Comparison of ENCODE assay signal across 31 cellular contexts in genomic region chr13:61779456-61779855, GRCh38.
"Had no signal": no experiment of that assay in that cellular context is flagged by ENCODE, and none has a peak within 500 bp of the region (broad histone marks: within the 10 kb centered on the region; RNA-seq: fewer than 3 reads in every experiment).

No MANE protein-coding gene starts in this region.

- H3K4me3 Mint-ChIP-seq: activated CD4-positive, alpha-beta memory T cell treated with anti-CD3 and anti-CD28 coated beads for 36 hours; activated CD4-positive, alpha-beta T cell treated with anti-CD3 and anti-CD28 coated beads for 36 hours; activated CD4-positive, alpha-beta T cell treated with anti-CD3 and anti-CD28 coated beads, Interleukin-2, amount 10 ng/mL, durations not matched to agents 24 days and 14 days; activated CD8-positive, alpha-beta memory T cell treated with anti-CD3 and anti-CD28 coated beads, Interleukin-2, amount 10 ng/mL, durations not matched to agents 7 days and 5 days; activated CD8-positive, alpha-beta T cell treated with anti-CD3 and anti-CD28 coated beads, Interleukin-2, amount 10 ng/mL, durations not matched to agents 7 days and 5 days; activated naive CD4-positive, alpha-beta T cell treated with anti-CD3 and anti-CD28 coated beads for 36 hours; activated naive CD4-positive, alpha-beta T cell treated with anti-CD3 and anti-CD28 coated beads, Interleukin-2, amount 50 U/mL, for 24 hours; activated naive CD8-positive, alpha-beta T cell treated with anti-CD3 and anti-CD28 coated beads for 36 hours; activated naive CD8-positive, alpha-beta T cell treated with anti-CD3 and anti-CD28 coated beads, Interleukin-2, amount 50 U/mL, for 24 hours; activated T-helper 1 cell treated with anti-CD3 and anti-CD28 coated beads, Interleukin-12 subunit alpha, Interleukin-12 subunit beta, Interleukin-2, Interleukin-4 antibody, amounts not matched to agents 30 ng/mL and 10 ng/mL and 1 ng/mL, durations not matched to agents 14 hours and 24 hours and 36 hours; effector memory CD8-positive, alpha-beta T cell had no signal

- H3K27ac Mint-ChIP-seq: activated CD4-positive, alpha-beta memory T cell treated with anti-CD3 and anti-CD28 coated beads for 36 hours; activated CD4-positive, alpha-beta T cell treated with anti-CD3 and anti-CD28 coated beads for 36 hours; activated CD4-positive, alpha-beta T cell treated with anti-CD3 and anti-CD28 coated beads, Interleukin-2, amount 10 ng/mL, durations not matched to agents 24 days and 14 days; activated CD8-positive, alpha-beta memory T cell treated with anti-CD3 and anti-CD28 coated beads, Interleukin-2, amount 10 ng/mL, durations not matched to agents 7 days and 5 days; activated CD8-positive, alpha-beta T cell treated with anti-CD3 and anti-CD28 coated beads, Interleukin-2, amount 10 ng/mL, durations not matched to agents 7 days and 5 days; activated naive CD4-positive, alpha-beta T cell treated with anti-CD3 and anti-CD28 coated beads for 36 hours; activated naive CD4-positive, alpha-beta T cell treated with anti-CD3 and anti-CD28 coated beads, Interleukin-2, amount 50 U/mL, for 24 hours; activated naive CD8-positive, alpha-beta T cell treated with anti-CD3 and anti-CD28 coated beads for 36 hours; activated naive CD8-positive, alpha-beta T cell treated with anti-CD3 and anti-CD28 coated beads, Interleukin-2, amount 50 U/mL, for 24 hours; activated T-helper 1 cell treated with anti-CD3 and anti-CD28 coated beads, Interleukin-12 subunit alpha, Interleukin-12 subunit beta, Interleukin-2, Interleukin-4 antibody, amounts not matched to agents 30 ng/mL and 10 ng/mL and 1 ng/mL, durations not matched to agents 14 hours and 24 hours and 36 hours; activated T-helper 2 cell treated with anti-CD3 and anti-CD28 coated beads, Interferon-gamma antibody, Interleukin-2, Interleukin-4, amounts not matched to agents 10 μg/mL and 5 μg/mL and 100 μg/mL, durations not matched to agents 14 hours and 24 hours and 36 hours; effector memory CD8-positive, alpha-beta T cell had no signal

- H3K27me3 Mint-ChIP-seq: activated CD4-positive, alpha-beta memory T cell treated with anti-CD3 and anti-CD28 coated beads for 36 hours; activated CD4-positive, alpha-beta T cell treated with anti-CD3 and anti-CD28 coated beads for 36 hours; activated CD4-positive, alpha-beta T cell treated with anti-CD3 and anti-CD28 coated beads, Interleukin-2, amount 10 ng/mL, durations not matched to agents 24 days and 14 days; activated CD8-positive, alpha-beta memory T cell treated with anti-CD3 and anti-CD28 coated beads, Interleukin-2, amount 10 ng/mL, durations not matched to agents 7 days and 5 days; activated naive CD4-positive, alpha-beta T cell treated with anti-CD3 and anti-CD28 coated beads, Interleukin-2, amount 50 U/mL, for 24 hours; activated naive CD8-positive, alpha-beta T cell treated with anti-CD3 and anti-CD28 coated beads for 36 hours; activated naive CD8-positive, alpha-beta T cell treated with anti-CD3 and anti-CD28 coated beads, Interleukin-2, amount 50 U/mL, for 24 hours; effector memory CD8-positive, alpha-beta T cell had no signal

- H3K4me1 Mint-ChIP-seq: activated CD4-positive, alpha-beta T cell treated with anti-CD3 and anti-CD28 coated beads for 36 hours; activated CD4-positive, alpha-beta T cell treated with anti-CD3 and anti-CD28 coated beads, Interleukin-2, amount 10 ng/mL, durations not matched to agents 24 days and 14 days; activated CD8-positive, alpha-beta memory T cell treated with anti-CD3 and anti-CD28 coated beads, Interleukin-2, amount 10 ng/mL, durations not matched to agents 7 days and 5 days; activated naive CD4-positive, alpha-beta T cell treated with anti-CD3 and anti-CD28 coated beads, Interleukin-2, amount 50 U/mL, for 24 hours; activated naive CD8-positive, alpha-beta T cell treated with anti-CD3 and anti-CD28 coated beads for 36 hours; activated naive CD8-positive, alpha-beta T cell treated with anti-CD3 and anti-CD28 coated beads, Interleukin-2, amount 50 U/mL, for 24 hours had no signal

- H3K9me3 ChIP-seq: adrenal gland, body of pancreas, heart left ventricle had no signal

- H3K27me3 ChIP-seq: adrenal gland, body of pancreas, heart left ventricle had no signal

- H3K4me1 ChIP-seq: adrenal gland had no signal

- H3K36me3 ChIP-seq: adrenal gland, heart left ventricle had no signal

- H3K27ac ChIP-seq: adrenal gland, body of pancreas, heart left ventricle had no signal

- H3K36me3 Mint-ChIP-seq: activated CD4-positive, alpha-beta memory T cell treated with anti-CD3 and anti-CD28 coated beads for 36 hours; activated CD8-positive, alpha-beta memory T cell treated with anti-CD3 and anti-CD28 coated beads, Interleukin-2, amount 10 ng/mL, durations not matched to agents 7 days and 5 days; activated naive CD4-positive, alpha-beta T cell treated with anti-CD3 and anti-CD28 coated beads, Interleukin-2, amount 50 U/mL, for 24 hours; activated naive CD8-positive, alpha-beta T cell treated with anti-CD3 and anti-CD28 coated beads for 36 hours had no signal

- H3K4me3 ChIP-seq: adrenal gland, body of pancreas, heart left ventricle had no signal

- ATAC-seq: activated CD4-positive, alpha-beta T cell treated with anti-CD3 and anti-CD28 coated beads for 36 hours; activated CD8-positive, alpha-beta memory T cell treated with anti-CD3 and anti-CD28 coated beads, Interleukin-2, amount 10 ng/mL, durations not matched to agents 7 days and 5 days; activated CD8-positive, alpha-beta T cell treated with anti-CD3 and anti-CD28 coated beads, Interleukin-2, amount 10 ng/mL, durations not matched to agents 7 days and 5 days; activated naive CD8-positive, alpha-beta T cell treated with anti-CD3 and anti-CD28 coated beads, Interleukin-2, amount 50 U/mL, for 24 hours; body of pancreas; effector memory CD8-positive, alpha-beta T cell; esophagus mucosa; heart left ventricle had no signal

- DNase-seq: activated CD4-positive, alpha-beta memory T cell treated with anti-CD3 and anti-CD28 coated beads for 36 hours; activated CD4-positive, alpha-beta T cell treated with anti-CD3 and anti-CD28 coated beads for 36 hours; activated CD4-positive, alpha-beta T cell treated with anti-CD3 and anti-CD28 coated beads, Interleukin-2, amount 10 ng/mL, durations not matched to agents 24 days and 14 days; activated CD4-positive, CD25-positive, alpha-beta regulatory T cell; activated CD4-positive, CD25-positive, alpha-beta regulatory T cell treated with anti-CD3 and anti-CD28 coated beads, Interleukin-2, amount 50 U/mL, for 72 hours; activated CD8-positive, alpha-beta memory T cell treated with anti-CD3 and anti-CD28 coated beads, Interleukin-2, amount 10 ng/mL, durations not matched to agents 7 days and 5 days; activated CD8-positive, alpha-beta memory T cell treated with anti-CD3 and anti-CD28 coated beads, Interleukin-2, amount 50 U/mL, for 4 hours; activated CD8-positive, alpha-beta T cell treated with anti-CD3 and anti-CD28 coated beads, Interleukin-2, amount 10 ng/mL, durations not matched to agents 7 days and 5 days; activated effector memory CD4-positive, alpha-beta T cell treated with anti-CD3 and anti-CD28 coated beads, Interleukin-2, amount 50 U/mL, for 16 hours; activated naive CD4-positive, alpha-beta T cell treated with anti-CD3 and anti-CD28 coated beads for 36 hours; activated naive CD8-positive, alpha-beta T cell treated with anti-CD3 and anti-CD28 coated beads for 36 hours; activated naive CD8-positive, alpha-beta T cell treated with anti-CD3 and anti-CD28 coated beads, Interleukin-2, amount 50 U/mL, for 24 hours; activated T-cell treated with anti-CD3 and anti-CD28 coated beads, Interleukin-2, amount 50 U/mL, for 1 hour; activated T-cell treated with anti-CD3 and anti-CD28 coated beads, Interleukin-2, amount 50 U/mL, for 48 hours; adrenal gland; amygdala; aorta; body of pancreas; caudate nucleus; cortex of kidney; dermis blood vessel endothelial cell; effector CD4-positive, alpha-beta T cell; effector memory CD8-positive, alpha-beta T cell; foreskin fibroblast; glutamatergic neuron; heart left ventricle; T-helper 2 cell had no signal
